In the genomic region with DNA sequence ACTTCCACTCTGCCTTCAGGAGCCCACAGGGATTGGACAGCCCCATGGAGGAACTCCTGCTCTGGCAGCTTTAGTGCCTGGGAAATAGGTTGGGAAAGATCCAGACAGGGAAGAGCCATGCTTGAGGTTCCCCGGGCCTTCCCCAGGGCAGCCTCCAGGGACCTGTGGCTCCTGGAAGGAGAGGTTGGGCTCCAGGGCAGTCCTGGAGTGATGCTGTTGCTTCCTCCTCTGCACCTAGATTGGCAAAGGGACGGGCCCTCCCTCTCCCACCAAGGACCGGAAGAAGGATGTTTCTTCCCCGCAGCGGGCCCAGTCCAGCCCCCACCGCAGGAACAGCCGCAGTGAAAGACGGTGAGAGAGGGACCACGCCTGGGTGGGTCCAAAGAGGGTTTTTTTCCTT, we compare ENCODE assay signal across 2 cellular contexts.
TF ChIP-seq lines count a peak whose summit lies in the region.

No MANE protein-coding gene starts in this region.

TF ChIP-seq in IMR-90, 13 proteins besides CTCF, POLR2A, EP300 and RAD21:
- TF ChIP-seq FOS (IDR thresholded peaks at IDR 0.05; ENCODE audit: low read depth, low read length) (no peak), USF2 (IDR thresholded peaks at IDR 0.05; ENCODE audit: low read depth, low read length) (no peak)

TF ChIP-seq in GM23338, 12 proteins besides CTCF, POLR2A, EP300 and RAD21:
- TF ChIP-seq POLR2AphosphoS5 (IDR thresholded peaks at IDR 0.05; ENCODE audit: low read depth) = no peak
- no peak for TF ChIP-seq NANOG (IDR thresholded peaks at IDR 0.05; ENCODE audit: borderline replicate concordance)
